In the genomic region with DNA sequence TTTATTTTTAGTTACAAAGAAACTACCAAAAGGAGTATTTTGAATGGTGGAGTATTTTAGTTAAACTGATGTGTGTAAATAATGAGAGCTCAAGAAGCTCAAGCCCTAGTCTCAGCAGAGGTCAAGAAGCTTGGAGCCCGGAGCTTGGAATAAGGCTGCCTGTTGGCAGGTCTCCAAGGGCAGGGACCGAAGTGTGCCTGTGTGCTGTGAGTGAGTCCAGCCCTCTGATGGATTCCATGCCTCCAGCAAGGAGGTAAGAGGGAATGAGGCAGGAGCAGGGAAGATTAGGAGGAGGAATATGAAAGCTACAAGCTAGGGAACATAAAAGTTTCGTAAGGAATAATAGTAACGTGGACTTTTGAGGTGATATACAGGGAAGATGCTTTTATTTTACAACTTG, we compare ENCODE assay signal across 1 cellular context.
TF ChIP-seq lines count a peak whose summit lies in the region.

No MANE protein-coding gene starts in this region.

TF ChIP-seq in WTC11, 78 proteins besides CTCF, POLR2A, EP300 and RAD21 (continued from another document):
- TF ChIP-seq, protein P1, sequence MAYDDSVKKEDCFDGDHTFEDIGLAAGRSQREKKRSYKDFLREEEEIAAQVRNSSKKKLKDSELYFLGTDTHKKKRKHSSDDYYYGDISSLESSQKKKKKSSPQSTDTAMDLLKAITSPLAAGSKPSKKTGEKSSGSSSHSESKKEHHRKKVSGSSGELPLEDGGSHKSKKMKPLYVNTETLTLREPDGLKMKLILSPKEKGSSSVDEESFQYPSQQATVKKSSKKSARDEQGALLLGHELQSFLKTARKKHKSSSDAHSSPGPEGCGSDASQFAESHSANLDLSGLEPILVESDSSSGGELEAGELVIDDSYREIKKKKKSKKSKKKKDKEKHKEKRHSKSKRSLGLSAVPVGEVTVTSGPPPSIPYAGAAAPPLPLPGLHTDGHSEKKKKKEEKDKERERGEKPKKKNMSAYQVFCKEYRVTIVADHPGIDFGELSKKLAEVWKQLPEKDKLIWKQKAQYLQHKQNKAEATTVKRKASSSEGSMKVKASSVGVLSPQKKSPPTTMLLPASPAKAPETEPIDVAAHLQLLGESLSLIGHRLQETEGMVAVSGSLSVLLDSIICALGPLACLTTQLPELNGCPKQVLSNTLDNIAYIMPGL (CRISPR knock-in tag; IDR thresholded peaks at IDR 0.05), result no peak
- TF ChIP-seq ZNF416 (CRISPR knock-in tag; IDR thresholded peaks at IDR 0.05), result no peak
- TF ChIP-seq, protein P2, sequence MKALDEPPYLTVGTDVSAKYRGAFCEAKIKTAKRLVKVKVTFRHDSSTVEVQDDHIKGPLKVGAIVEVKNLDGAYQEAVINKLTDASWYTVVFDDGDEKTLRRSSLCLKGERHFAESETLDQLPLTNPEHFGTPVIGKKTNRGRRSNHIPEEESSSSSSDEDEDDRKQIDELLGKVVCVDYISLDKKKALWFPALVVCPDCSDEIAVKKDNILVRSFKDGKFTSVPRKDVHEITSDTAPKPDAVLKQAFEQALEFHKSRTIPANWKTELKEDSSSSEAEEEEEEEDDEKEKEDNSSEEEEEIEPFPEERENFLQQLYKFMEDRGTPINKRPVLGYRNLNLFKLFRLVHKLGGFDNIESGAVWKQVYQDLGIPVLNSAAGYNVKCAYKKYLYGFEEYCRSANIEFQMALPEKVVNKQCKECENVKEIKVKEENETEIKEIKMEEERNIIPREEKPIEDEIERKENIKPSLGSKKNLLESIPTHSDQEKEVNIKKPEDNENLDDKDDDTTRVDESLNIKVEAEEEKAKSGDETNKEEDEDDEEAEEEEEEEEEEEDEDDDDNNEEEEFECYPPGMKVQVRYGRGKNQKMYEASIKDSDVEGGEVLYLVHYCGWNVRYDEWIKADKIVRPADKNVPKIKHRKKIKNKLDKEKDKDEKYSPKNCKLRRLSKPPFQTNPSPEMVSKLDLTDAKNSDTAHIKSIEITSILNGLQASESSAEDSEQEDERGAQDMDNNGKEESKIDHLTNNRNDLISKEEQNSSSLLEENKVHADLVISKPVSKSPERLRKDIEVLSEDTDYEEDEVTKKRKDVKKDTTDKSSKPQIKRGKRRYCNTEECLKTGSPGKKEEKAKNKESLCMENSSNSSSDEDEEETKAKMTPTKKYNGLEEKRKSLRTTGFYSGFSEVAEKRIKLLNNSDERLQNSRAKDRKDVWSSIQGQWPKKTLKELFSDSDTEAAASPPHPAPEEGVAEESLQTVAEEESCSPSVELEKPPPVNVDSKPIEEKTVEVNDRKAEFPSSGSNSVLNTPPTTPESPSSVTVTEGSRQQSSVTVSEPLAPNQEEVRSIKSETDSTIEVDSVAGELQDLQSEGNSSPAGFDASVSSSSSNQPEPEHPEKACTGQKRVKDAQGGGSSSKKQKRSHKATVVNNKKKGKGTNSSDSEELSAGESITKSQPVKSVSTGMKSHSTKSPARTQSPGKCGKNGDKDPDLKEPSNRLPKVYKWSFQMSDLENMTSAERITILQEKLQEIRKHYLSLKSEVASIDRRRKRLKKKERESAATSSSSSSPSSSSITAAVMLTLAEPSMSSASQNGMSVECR (CRISPR knock-in tag; IDR thresholded peaks at IDR 0.05; ENCODE audit: borderline replicate concordance), result no peak
- TF ChIP-seq, protein P3, sequence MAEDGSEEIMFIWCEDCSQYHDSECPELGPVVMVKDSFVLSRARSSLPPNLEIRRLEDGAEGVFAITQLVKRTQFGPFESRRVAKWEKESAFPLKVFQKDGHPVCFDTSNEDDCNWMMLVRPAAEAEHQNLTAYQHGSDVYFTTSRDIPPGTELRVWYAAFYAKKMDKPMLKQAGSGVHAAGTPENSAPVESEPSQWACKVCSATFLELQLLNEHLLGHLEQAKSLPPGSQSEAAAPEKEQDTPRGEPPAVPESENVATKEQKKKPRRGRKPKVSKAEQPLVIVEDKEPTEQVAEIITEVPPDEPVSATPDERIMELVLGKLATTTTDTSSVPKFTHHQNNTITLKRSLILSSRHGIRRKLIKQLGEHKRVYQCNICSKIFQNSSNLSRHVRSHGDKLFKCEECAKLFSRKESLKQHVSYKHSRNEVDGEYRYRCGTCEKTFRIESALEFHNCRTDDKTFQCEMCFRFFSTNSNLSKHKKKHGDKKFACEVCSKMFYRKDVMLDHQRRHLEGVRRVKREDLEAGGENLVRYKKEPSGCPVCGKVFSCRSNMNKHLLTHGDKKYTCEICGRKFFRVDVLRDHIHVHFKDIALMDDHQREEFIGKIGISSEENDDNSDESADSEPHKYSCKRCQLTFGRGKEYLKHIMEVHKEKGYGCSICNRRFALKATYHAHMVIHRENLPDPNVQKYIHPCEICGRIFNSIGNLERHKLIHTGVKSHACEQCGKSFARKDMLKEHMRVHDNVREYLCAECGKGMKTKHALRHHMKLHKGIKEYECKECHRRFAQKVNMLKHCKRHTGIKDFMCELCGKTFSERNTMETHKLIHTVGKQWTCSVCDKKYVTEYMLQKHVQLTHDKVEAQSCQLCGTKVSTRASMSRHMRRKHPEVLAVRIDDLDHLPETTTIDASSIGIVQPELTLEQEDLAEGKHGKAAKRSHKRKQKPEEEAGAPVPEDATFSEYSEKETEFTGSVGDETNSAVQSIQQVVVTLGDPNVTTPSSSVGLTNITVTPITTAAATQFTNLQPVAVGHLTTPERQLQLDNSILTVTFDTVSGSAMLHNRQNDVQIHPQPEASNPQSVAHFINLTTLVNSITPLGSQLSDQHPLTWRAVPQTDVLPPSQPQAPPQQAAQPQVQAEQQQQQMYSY (CRISPR knock-in tag; IDR thresholded peaks at IDR 0.05), result no peak
- TF ChIP-seq, protein P4, sequence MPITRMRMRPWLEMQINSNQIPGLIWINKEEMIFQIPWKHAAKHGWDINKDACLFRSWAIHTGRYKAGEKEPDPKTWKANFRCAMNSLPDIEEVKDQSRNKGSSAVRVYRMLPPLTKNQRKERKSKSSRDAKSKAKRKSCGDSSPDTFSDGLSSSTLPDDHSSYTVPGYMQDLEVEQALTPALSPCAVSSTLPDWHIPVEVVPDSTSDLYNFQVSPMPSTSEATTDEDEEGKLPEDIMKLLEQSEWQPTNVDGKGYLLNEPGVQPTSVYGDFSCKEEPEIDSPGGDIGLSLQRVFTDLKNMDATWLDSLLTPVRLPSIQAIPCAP (CRISPR knock-in tag; IDR thresholded peaks at IDR 0.05), result no peak
- TF ChIP-seq, protein P5, sequence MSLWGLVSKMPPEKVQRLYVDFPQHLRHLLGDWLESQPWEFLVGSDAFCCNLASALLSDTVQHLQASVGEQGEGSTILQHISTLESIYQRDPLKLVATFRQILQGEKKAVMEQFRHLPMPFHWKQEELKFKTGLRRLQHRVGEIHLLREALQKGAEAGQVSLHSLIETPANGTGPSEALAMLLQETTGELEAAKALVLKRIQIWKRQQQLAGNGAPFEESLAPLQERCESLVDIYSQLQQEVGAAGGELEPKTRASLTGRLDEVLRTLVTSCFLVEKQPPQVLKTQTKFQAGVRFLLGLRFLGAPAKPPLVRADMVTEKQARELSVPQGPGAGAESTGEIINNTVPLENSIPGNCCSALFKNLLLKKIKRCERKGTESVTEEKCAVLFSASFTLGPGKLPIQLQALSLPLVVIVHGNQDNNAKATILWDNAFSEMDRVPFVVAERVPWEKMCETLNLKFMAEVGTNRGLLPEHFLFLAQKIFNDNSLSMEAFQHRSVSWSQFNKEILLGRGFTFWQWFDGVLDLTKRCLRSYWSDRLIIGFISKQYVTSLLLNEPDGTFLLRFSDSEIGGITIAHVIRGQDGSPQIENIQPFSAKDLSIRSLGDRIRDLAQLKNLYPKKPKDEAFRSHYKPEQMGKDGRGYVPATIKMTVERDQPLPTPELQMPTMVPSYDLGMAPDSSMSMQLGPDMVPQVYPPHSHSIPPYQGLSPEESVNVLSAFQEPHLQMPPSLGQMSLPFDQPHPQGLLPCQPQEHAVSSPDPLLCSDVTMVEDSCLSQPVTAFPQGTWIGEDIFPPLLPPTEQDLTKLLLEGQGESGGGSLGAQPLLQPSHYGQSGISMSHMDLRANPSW (CRISPR knock-in tag; conservative IDR thresholded peaks at IDR 0.05; ENCODE audit: low read depth), result no peak
- TF ChIP-seq, protein P6, sequence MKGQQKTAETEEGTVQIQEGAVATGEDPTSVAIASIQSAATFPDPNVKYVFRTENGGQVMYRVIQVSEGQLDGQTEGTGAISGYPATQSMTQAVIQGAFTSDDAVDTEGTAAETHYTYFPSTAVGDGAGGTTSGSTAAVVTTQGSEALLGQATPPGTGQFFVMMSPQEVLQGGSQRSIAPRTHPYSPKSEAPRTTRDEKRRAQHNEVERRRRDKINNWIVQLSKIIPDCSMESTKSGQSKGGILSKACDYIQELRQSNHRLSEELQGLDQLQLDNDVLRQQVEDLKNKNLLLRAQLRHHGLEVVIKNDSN (CRISPR knock-in tag; IDR thresholded peaks at IDR 0.05), result no peak
- TF ChIP-seq ZBTB21 (CRISPR knock-in tag; IDR thresholded peaks at IDR 0.05; ENCODE audit: borderline replicate concordance), result no peak
- TF ChIP-seq, protein P7, sequence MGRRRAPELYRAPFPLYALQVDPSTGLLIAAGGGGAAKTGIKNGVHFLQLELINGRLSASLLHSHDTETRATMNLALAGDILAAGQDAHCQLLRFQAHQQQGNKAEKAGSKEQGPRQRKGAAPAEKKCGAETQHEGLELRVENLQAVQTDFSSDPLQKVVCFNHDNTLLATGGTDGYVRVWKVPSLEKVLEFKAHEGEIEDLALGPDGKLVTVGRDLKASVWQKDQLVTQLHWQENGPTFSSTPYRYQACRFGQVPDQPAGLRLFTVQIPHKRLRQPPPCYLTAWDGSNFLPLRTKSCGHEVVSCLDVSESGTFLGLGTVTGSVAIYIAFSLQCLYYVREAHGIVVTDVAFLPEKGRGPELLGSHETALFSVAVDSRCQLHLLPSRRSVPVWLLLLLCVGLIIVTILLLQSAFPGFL (CRISPR knock-in tag; IDR thresholded peaks at IDR 0.05; ENCODE audit: borderline replicate concordance), result no peak
- TF ChIP-seq GABPB1 (CRISPR knock-in tag; IDR thresholded peaks at IDR 0.05), result no peak
